In genomic region chr10:92690211-92691041, GRCh38 we compare ENCODE assay signal across 1 cellular context.
TF ChIP-seq lines count a peak whose summit lies in the region.

No MANE protein-coding gene starts in this region.

TF ChIP-seq in HEK293, 187 proteins besides CTCF, POLR2A, EP300 and RAD21 (continued from another document and continues in another):
- TF ChIP-seq ZBTB10 (tag by site-specific recombination; IDR thresholded peaks at IDR 0.05) (peak; percentile 89), ZNF112 (tag by site-specific recombination; IDR thresholded peaks at IDR 0.05) (no peak), ZSCAN5A (tag by site-specific recombination; IDR thresholded peaks at IDR 0.05) (0 out of 2 replicates have a peak, but pooled peaks have one; percentile 57), GLIS2 (tag by site-specific recombination; IDR thresholded peaks at IDR 0.05) (peak; percentile 88), ZNF664 (tag by site-specific recombination; IDR thresholded peaks at IDR 0.05) (no peak), ZFP3 (tag by site-specific recombination; IDR thresholded peaks at IDR 0.05; ENCODE audit: low read depth) (no peak), ZNF645 (tag by site-specific recombination; IDR thresholded peaks at IDR 0.05) (no peak), ZNF621 (tag by site-specific recombination; IDR thresholded peaks at IDR 0.05) (no peak), ZNF488 (tag by site-specific recombination; IDR thresholded peaks at IDR 0.05) (no peak), ZBTB48 (tag by site-specific recombination; IDR thresholded peaks at IDR 0.05) (peak; percentile 50; the same call in 1 of the 2 replicates), ZNF558 (tag by site-specific recombination; IDR thresholded peaks at IDR 0.05) (no peak), RBAK (tag by site-specific recombination; IDR thresholded peaks at IDR 0.05) (no peak), ZBTB26 (tag by site-specific recombination; optimal IDR thresholded peaks at IDR 0.05) (peak; percentile 97), ZXDB (tag by site-specific recombination; IDR thresholded peaks at IDR 0.05) (peak; percentile 59; the same call in 1 of the 2 replicates), ZNF501 (tag by site-specific recombination; IDR thresholded peaks at IDR 0.05) (peak; percentile 37; the same call in 1 of the 2 replicates), ZNF692 (tag by site-specific recombination; IDR thresholded peaks at IDR 0.05) (no peak), ZNF311 (tag by site-specific recombination; IDR thresholded peaks at IDR 0.05; ENCODE audit: borderline replicate concordance) (no peak), ZSCAN23 (tag by site-specific recombination; IDR thresholded peaks at IDR 0.05) (no peak), ZBTB7A (tag by site-specific recombination; IDR thresholded peaks at IDR 0.05; ENCODE audit: low read depth) (peak; percentile 71; the same call in 1 of the 2 replicates), ZNF394 (tag by site-specific recombination; IDR thresholded peaks at IDR 0.05; ENCODE audit: borderline replicate concordance) (no peak), ZNF623 (tag by site-specific recombination; IDR thresholded peaks at IDR 0.05) (no peak), ZNF184 (tag by site-specific recombination; IDR thresholded peaks at IDR 0.05) (no peak), SCRT2 (tag by site-specific recombination; IDR thresholded peaks at IDR 0.05) (peak; percentile 89), PRDM10 (tag by site-specific recombination; IDR thresholded peaks at IDR 0.05) (peak; percentile 12), IKZF3 (tag by site-specific recombination; IDR thresholded peaks at IDR 0.05) (no peak), ZNF335 (tag by site-specific recombination; conservative IDR thresholded peaks at IDR 0.05) (peak; percentile 80), ZNF433 (tag by site-specific recombination; IDR thresholded peaks at IDR 0.05; ENCODE audit: low read depth) (no peak), YY2 (tag by site-specific recombination; IDR thresholded peaks at IDR 0.05) (no peak), ZNF10 (tag by site-specific recombination; IDR thresholded peaks at IDR 0.05) (peak; percentile 16), INSM2 (tag by site-specific recombination; IDR thresholded peaks at IDR 0.05) (no peak), HIC1 (tag by site-specific recombination; IDR thresholded peaks at IDR 0.05) (peak; percentile 91), PBX3 (CRISPR knock-in tag; IDR thresholded peaks at IDR 0.05) (0 out of 2 replicates have a peak, but pooled peaks have one; percentile 61), PRDM4 (tag by site-specific recombination; IDR thresholded peaks at IDR 0.05) (peak; percentile 20; the same call in 1 of the 2 replicates), ZNF629 (tag by site-specific recombination; IDR thresholded peaks at IDR 0.05) (0 out of 2 replicates have a peak, but pooled peaks have one; percentile 19)
